ENCODE assay signal across 1 cellular context in genomic region chr4:134328741-134329140, GRCh38.
TF ChIP-seq lines count a peak whose summit lies in the region.

No MANE protein-coding gene starts in this region.

TF ChIP-seq in K562, 482 proteins besides CTCF, POLR2A, EP300 and RAD21 (continued from another document and continues in another):
- TF ChIP-seq CEBPZ (IDR thresholded peaks at IDR 0.05; ENCODE audit: borderline replicate concordance, low read depth, low read length) (no peak), HDAC2 (IDR thresholded peaks at IDR 0.05) (no peak), ZBTB2 (IDR thresholded peaks at IDR 0.05) (no peak), DMBX1 (CRISPR knock-in tag; IDR thresholded peaks at IDR 0.05; ENCODE audit: borderline replicate concordance) (no peak), ZNF449 (CRISPR knock-in tag; IDR thresholded peaks at IDR 0.05) (no peak), DDX20 (tag; IDR thresholded peaks at IDR 0.05; ENCODE audit: low read depth) (no peak), CGGBP1 (CRISPR knock-in tag; IDR thresholded peaks at IDR 0.05) (no peak), ZFX (CRISPR knock-in tag; IDR thresholded peaks at IDR 0.05) (peak; percentile 62), TFAP4 (CRISPR knock-in tag; IDR thresholded peaks at IDR 0.05; ENCODE audit: borderline replicate concordance) (peak; percentile 21; the same call in 1 of the 2 replicates), ESRRA (IDR thresholded peaks at IDR 0.05; ENCODE audit: borderline replicate concordance, low read depth) (no peak), ZNF76 (CRISPR knock-in tag; IDR thresholded peaks at IDR 0.05; ENCODE audit: borderline replicate concordance) (no peak), MAX (CRISPR knock-in tag; IDR thresholded peaks at IDR 0.05) (peak; percentile 28; the same call in 1 of the 2 replicates), EP400 (IDR thresholded peaks at IDR 0.05) (peak; percentile 25; the same call in 1 of the 2 replicates), HDAC8 (tag; IDR thresholded peaks at IDR 0.05) (no peak), CXXC5 (CRISPR knock-in tag; IDR thresholded peaks at IDR 0.05) (no peak), UBTF (IDR thresholded peaks at IDR 0.05; ENCODE audit: borderline replicate concordance in 1 of 2, low read depth in 2 of 2, low read length in 2 of 2) (0 out of 4 replicates have a peak, but pooled peaks of 1 of the 2 experiments have one; percentile 24), ZNF316 (IDR thresholded peaks at IDR 0.05) (no peak), MXI1 (IDR thresholded peaks at IDR 0.05; ENCODE audit: low read depth, low read length) (no peak), BRD4 (IDR thresholded peaks at IDR 0.05) (no peak), E2F6 (IDR thresholded peaks at IDR 0.05; ENCODE audit: borderline replicate concordance in 1 of 2, extremely low read depth in 1 of 2, insufficient read depth in 1 of 2, insufficient read length in 1 of 2, low read depth in 1 of 2, low read length in 1 of 2, poor library complexity in 1 of 2, severe bottlenecking in 1 of 2) (peak in 1 of 2 experiments; percentile 11), AFF4 (CRISPR knock-in tag; IDR thresholded peaks at IDR 0.05) (no peak), POLR2AphosphoS5 (IDR thresholded peaks at IDR 0.05; ENCODE audit: control insufficient read depth, insufficient read depth, low read depth, low read length) (no peak), TBP (optimal IDR thresholded peaks at IDR 0.05; ENCODE audit: low read depth, low read length) (peak; percentile 24), SMAD4 (CRISPR knock-in tag; conservative IDR thresholded peaks at IDR 0.05) (no peak), MBD1 (CRISPR knock-in tag; IDR thresholded peaks at IDR 0.05) (no peak)
